ENCODE assay signal across 9 cellular contexts in genomic region chr1:109466440-109467300, GRCh38. TPM values are rescaled to one million over a fixed set of nuclear protein-coding genes. Genes with fewer than 3 reads are reported as not detected.
DNase-seq lines count a peak whose midpoint lies in the region; ATAC-seq, FAIRE-seq and TF ChIP-seq lines count a peak whose summit lies in the region.
"Had no signal": no experiment of that assay in that cellular context is flagged by ENCODE, and none has a peak within 500 bp of the region (broad histone marks: within the 10 kb centered on the region; RNA-seq: fewer than 3 reads in every experiment).

SYPL2 (plus strand) TSS chr1:109466546; CDS start chr1:109466844, 298 bp downstream.

- H3K27ac Mint-ChIP-seq in T-helper 1 cell treated with Interleukin-12 subunit alpha and Interleukin-12 subunit beta and Interleukin-4 antibody, amounts not matched to agents 30 μg/mL and 1 μg/mL, for 36 hours = no peak within 1 kb of the TSS
- H3K27ac Mint-ChIP-seq in activated CD8-positive, alpha-beta T cell treated with anti-CD3 and anti-CD28 coated beads for 36 hours = no peak within 1 kb of the TSS
- no peak within 1 kb of the TSS for H3K27ac Mint-ChIP-seq in glutamatergic neuron (ENCODE audit: unreplicated experiment)

- POLR2A ChIA-PET in activated CD8-positive, alpha-beta T cell treated with anti-CD3 and anti-CD28 coated beads for 36 hours (lab: Charles Lee) = no interaction called here

- CTCF ChIA-PET in activated CD8-positive, alpha-beta T cell treated with anti-CD3 and anti-CD28 coated beads for 36 hours (lab: Charles Lee) = no interaction called here

- peaks cover 90% of the 10 kb centered on the region for H3K27me3 Mint-ChIP-seq in T-helper 1 cell treated with Interleukin-12 subunit alpha and Interleukin-12 subunit beta and Interleukin-4 antibody, amounts not matched to agents 30 μg/mL and 1 μg/mL, for 36 hours (ENCODE audit: low read depth)
- H3K27me3 Mint-ChIP-seq in activated CD8-positive, alpha-beta T cell treated with anti-CD3 and anti-CD28 coated beads for 36 hours = peaks cover 53% of the 10 kb centered on the region
- H3K27me3 Mint-ChIP-seq in glutamatergic neuron (ENCODE audit: unreplicated experiment) = peaks cover 12% of the 10 kb centered on the region

- ATAC-seq in activated CD8-positive, alpha-beta T cell treated with anti-CD3 and anti-CD28 coated beads for 36 hours = peak; percentile 56
- peak; percentile 77 for ATAC-seq in omental fat pad (ENCODE audit: low FRiP score)

- TF ChIP-seq CTCF in activated CD8-positive, alpha-beta T cell treated with anti-CD3 and anti-CD28 coated beads for 36 hours (IDR thresholded peaks at IDR 0.05) = no peak
- TF ChIP-seq CTCF in glutamatergic neuron (IDR thresholded peaks at IDR 0.05; ENCODE audit: partially characterized antibody, unreplicated experiment) = no peak
- no peak for TF ChIP-seq CTCF in omental fat pad (IDR thresholded peaks at IDR 0.05)

- in situ Hi-C loops in ACHN (cut with HindIII; ENCODE audit: low pct_ligation_motif_present, low pct_unique_long_range_greater_than_20kb, low sequenced_read_pairs) = no loop called here

- H3K4me3 Mint-ChIP-seq in T-helper 1 cell treated with Interleukin-12 subunit alpha and Interleukin-12 subunit beta and Interleukin-4 antibody, amounts not matched to agents 30 μg/mL and 1 μg/mL, for 36 hours = peak within 1 kb of the TSS; percentile 67
- H3K4me3 Mint-ChIP-seq in activated CD8-positive, alpha-beta T cell treated with anti-CD3 and anti-CD28 coated beads for 36 hours = peak within 1 kb of the TSS; percentile 59
- H3K4me3 Mint-ChIP-seq in glutamatergic neuron (ENCODE audit: unreplicated experiment) = peak within 1 kb of the TSS; percentile 82

- no peaks in the 10 kb centered on the region for H3K36me3 Mint-ChIP-seq in T-helper 1 cell treated with Interleukin-12 subunit alpha and Interleukin-12 subunit beta and Interleukin-4 antibody, amounts not matched to agents 30 μg/mL and 1 μg/mL, for 36 hours (ENCODE audit: low read depth)
- H3K36me3 Mint-ChIP-seq in activated CD8-positive, alpha-beta T cell treated with anti-CD3 and anti-CD28 coated beads for 36 hours (ENCODE audit: low read depth) = no peaks in the 10 kb centered on the region
- no peaks in the 10 kb centered on the region for H3K36me3 Mint-ChIP-seq in glutamatergic neuron (ENCODE audit: unreplicated experiment)

- intact Hi-C loops in activated CD8-positive, alpha-beta T cell treated with anti-CD3 and anti-CD28 coated beads for 36 hours (cut with micrococcal nuclease) = no loop called here

- H3K9me3 Mint-ChIP-seq in T-helper 1 cell treated with Interleukin-12 subunit alpha and Interleukin-12 subunit beta and Interleukin-4 antibody, amounts not matched to agents 30 μg/mL and 1 μg/mL, for 36 hours = no peaks in the 10 kb centered on the region
- no peaks in the 10 kb centered on the region for H3K9me3 Mint-ChIP-seq in activated CD8-positive, alpha-beta T cell treated with anti-CD3 and anti-CD28 coated beads for 36 hours
- peaks cover 2% of the 10 kb centered on the region for H3K9me3 Mint-ChIP-seq in glutamatergic neuron (ENCODE audit: unreplicated experiment)

- DNase-seq in T-helper 1 cell (no peak), glutamatergic neuron (peak; percentile 48), omental fat pad (ENCODE audit: low spot score) (no peak), ACHN (no peak), RCC 7860 (ENCODE audit: low spot score) (no peak), cortex of kidney (lab: John Stamatoyannopoulos, UW) (no peak)
- DNase-seq in activated CD8-positive, alpha-beta T cell treated with anti-CD3 and anti-CD28 coated beads for 36 hours = peak; percentile 30

- peaks cover 2% of the 10 kb centered on the region for H3K4me1 Mint-ChIP-seq in T-helper 1 cell treated with Interleukin-12 subunit alpha and Interleukin-12 subunit beta and Interleukin-4 antibody, amounts not matched to agents 30 μg/mL and 1 μg/mL, for 36 hours (ENCODE audit: low read depth)
- peaks cover 2% of the 10 kb centered on the region for H3K4me1 Mint-ChIP-seq in activated CD8-positive, alpha-beta T cell treated with anti-CD3 and anti-CD28 coated beads for 36 hours (ENCODE audit: low read depth)
- no peaks in the 10 kb centered on the region for H3K4me1 Mint-ChIP-seq in glutamatergic neuron (ENCODE audit: low read depth, unreplicated experiment)

- FAIRE-seq in RCC 7860 (lab: Jason Lieb, UNC) = no peak
- FAIRE-seq: G401.6 had no signal

RNA-seq across cellular contexts. Expression of gene SYPL2, which starts in this region (rescaled TPM):
- total RNA-seq in activated CD8-positive, alpha-beta T cell treated with anti-CD3 and anti-CD28 coated beads for 36 hours = not detected
- total RNA-seq in glutamatergic neuron (ENCODE audit: unreplicated experiment) (0.42 TPM), omental fat pad (1 to 10 TPM; 1.7 to 3.7 (median 2.2) TPM)

Comparison
In these comparisons a context has a peak if more than half of its experiments do, and no peak if none do; other contexts are left out.
1. Peak in DNase-seq and ATAC-seq in activated CD8-positive, alpha-beta T cell treated with anti-CD3 and anti-CD28 coated beads for 36 hours; RNA of the gene not detected or under 1 TPM.
2. Peak in DNase-seq in glutamatergic neuron; RNA of the gene not detected or under 1 TPM.